Comparison of ENCODE assay signal across 15 cellular contexts in the genomic region with DNA sequence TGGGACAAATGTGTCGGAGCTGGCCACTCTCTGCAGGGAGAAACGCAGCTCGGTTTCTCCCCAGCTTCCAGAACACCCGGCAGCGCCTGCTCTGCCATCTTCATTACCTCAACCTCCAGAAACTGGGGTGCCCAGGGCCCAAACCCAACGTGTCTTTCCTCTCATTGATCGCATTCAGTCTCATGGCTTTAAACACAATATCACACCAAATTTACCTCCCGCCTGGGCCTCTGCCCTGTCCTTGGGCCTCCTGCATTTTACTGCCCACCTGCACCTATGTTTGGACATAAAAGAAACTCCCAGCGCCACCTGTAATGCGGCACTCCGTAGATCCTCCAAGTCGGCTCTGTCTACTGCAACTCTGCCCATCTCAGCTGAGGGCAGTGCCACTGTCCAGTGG.
"Had no signal": no experiment of that assay in that cellular context is flagged by ENCODE, and none has a peak within 500 bp of the region (broad histone marks: within the 10 kb centered on the region; RNA-seq: fewer than 3 reads in every experiment).

No MANE protein-coding gene starts in this region.

- FAIRE-seq: endometrium, pancreas had no signal

- H3K27ac ChIP-seq: pancreas, transverse colon, vagina had no signal

- H3K9me3 Mint-ChIP-seq: activated CD4-positive, alpha-beta T cell treated with anti-CD3 and anti-CD28 coated beads, Interleukin-2, amount 10 ng/mL, durations not matched to agents 7 days and 5 days; stimulated activated memory B cell treated with anti-CD40 and anti-IgM and Interleukin-4, amounts not matched to agents 10 μg/mL and 1 μg/mL and 100 μg/mL, for 72 hours; T-helper 2 cell treated with Interferon-gamma antibody and Interleukin-4, amounts not matched to agents 5 μg/mL and 100 μg/mL, for 36 hours had no signal

- H3K9me3 ChIP-seq: pancreas, transverse colon, vagina had no signal

- H3K27ac Mint-ChIP-seq: activated CD4-positive, alpha-beta T cell treated with anti-CD3 and anti-CD28 coated beads, Interleukin-2, amount 10 ng/mL, durations not matched to agents 7 days and 5 days; stimulated activated memory B cell treated with anti-CD40 and anti-IgM and Interleukin-4, amounts not matched to agents 10 μg/mL and 1 μg/mL and 100 μg/mL, for 72 hours; T-helper 2 cell treated with Interferon-gamma antibody and Interleukin-4, amounts not matched to agents 5 μg/mL and 100 μg/mL, for 36 hours had no signal

- H3K27me3 ChIP-seq: dorsolateral prefrontal cortex, pancreas, transverse colon, vagina had no signal

- H3K27me3 Mint-ChIP-seq: activated CD4-positive, alpha-beta T cell treated with anti-CD3 and anti-CD28 coated beads, Interleukin-2, amount 10 ng/mL, durations not matched to agents 7 days and 5 days; stimulated activated memory B cell treated with anti-CD40 and anti-IgM and Interleukin-4, amounts not matched to agents 10 μg/mL and 1 μg/mL and 100 μg/mL, for 72 hours had no signal

- DNase-seq: activated CD4-positive, alpha-beta T cell treated with anti-CD3 and anti-CD28 coated beads, Interleukin-2, amount 10 ng/mL, durations not matched to agents 7 days and 5 days; activated CD4-positive, CD25-positive, alpha-beta regulatory T cell; activated gamma-delta T cell; activated T-cell treated with anti-CD3 and anti-CD28 coated beads, Interleukin-2, amount 50 U/mL, for 1 hour; aorta; dorsolateral prefrontal cortex; glutamatergic neuron; kidney glomerular epithelial cell; transverse colon had no signal

- H3K4me3 Mint-ChIP-seq: activated CD4-positive, alpha-beta T cell treated with anti-CD3 and anti-CD28 coated beads, Interleukin-2, amount 10 ng/mL, durations not matched to agents 7 days and 5 days; stimulated activated memory B cell treated with anti-CD40 and anti-IgM and Interleukin-4, amounts not matched to agents 10 μg/mL and 1 μg/mL and 100 μg/mL, for 72 hours; T-helper 2 cell treated with Interferon-gamma antibody and Interleukin-4, amounts not matched to agents 5 μg/mL and 100 μg/mL, for 36 hours had no signal

- H3K4me3 ChIP-seq: dorsolateral prefrontal cortex, pancreas, transverse colon, vagina had no signal

- ATAC-seq: esophagus mucosa; pancreas; stimulated activated memory B cell treated with anti-CD40 and anti-IgM and Interleukin-4, amounts not matched to agents 10 μg/mL and 1 μg/mL and 100 μg/mL, for 72 hours had no signal
